8 cellular contexts compared by ENCODE assay signal in the genomic region with DNA sequence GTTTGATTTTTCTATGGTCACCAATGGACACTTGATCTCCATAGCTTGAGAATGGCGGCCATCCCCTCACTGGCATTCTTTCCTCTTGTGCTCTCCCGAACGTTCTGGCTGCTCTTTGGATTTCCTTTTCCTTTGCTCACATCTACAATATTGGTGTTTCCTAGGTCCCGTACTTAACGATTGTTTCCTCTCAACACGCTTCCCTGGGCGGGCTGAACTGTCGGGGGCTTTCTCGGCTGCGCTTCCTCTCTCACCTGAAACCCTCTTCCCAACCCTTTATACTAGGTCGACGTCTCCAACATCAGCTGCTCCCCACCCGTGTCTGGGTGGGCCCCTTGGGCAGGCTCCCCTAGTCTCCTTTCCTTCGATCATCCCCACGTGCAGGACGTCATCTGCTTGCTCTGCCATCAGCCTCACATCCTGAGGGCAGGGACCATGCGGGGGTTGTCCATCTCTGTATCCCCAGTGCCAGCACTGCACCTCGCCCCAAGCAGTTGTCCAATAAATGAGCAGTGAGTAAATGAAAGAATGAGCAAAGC. TPM values are rescaled to one million over a fixed set of nuclear protein-coding genes. Genes with fewer than 3 reads are reported as not detected.
DNase-seq lines count a peak whose midpoint lies in the region; ATAC-seq and TF ChIP-seq lines count a peak whose summit lies in the region.

No MANE protein-coding gene starts in this region.

- H3K9me3 Mint-ChIP-seq in activated T-cell treated with anti-CD3 and anti-CD28 coated beads, Interleukin-2, amount 50 U/mL, for 4 hours = no peaks in the 10 kb centered on the region
- no peaks in the 10 kb centered on the region for H3K9me3 Mint-ChIP-seq in activated CD8-positive, alpha-beta T cell treated with anti-CD3 and anti-CD28 coated beads for 36 hours

- H3K9me3 ChIP-seq in iPS-18a (ENCODE audit: control insufficient read depth, low read depth, low read length) (no peaks in the 10 kb centered on the region), suprapubic skin (no peaks in the 10 kb centered on the region)

- no peaks in the 10 kb centered on the region for H3K36me3 Mint-ChIP-seq in activated T-cell treated with anti-CD3 and anti-CD28 coated beads, Interleukin-2, amount 50 U/mL, for 4 hours (ENCODE audit: insufficient read depth)
- peaks cover 8% of the 10 kb centered on the region for H3K36me3 Mint-ChIP-seq in activated CD8-positive, alpha-beta T cell treated with anti-CD3 and anti-CD28 coated beads for 36 hours (ENCODE audit: low read depth)

- H3K4me3 ChIP-seq in iPS-18a (ENCODE audit: low read length) (peak overlapping the region; percentile 93), suprapubic skin (peak overlapping the region; percentile 93)

- peaks cover 38% of the 10 kb centered on the region for H3K4me1 Mint-ChIP-seq in activated T-cell treated with anti-CD3 and anti-CD28 coated beads, Interleukin-2, amount 50 U/mL, for 4 hours (ENCODE audit: low read depth)
- peaks cover 28% of the 10 kb centered on the region for H3K4me1 Mint-ChIP-seq in activated CD8-positive, alpha-beta T cell treated with anti-CD3 and anti-CD28 coated beads for 36 hours (ENCODE audit: low read depth)

- no peak overlapping the region for H3K27ac ChIP-seq in iPS-18a (ENCODE audit: low read length)
- peak overlapping the region; percentile 77 for H3K27ac ChIP-seq in suprapubic skin

- H3K36me3 ChIP-seq in iPS-18a (ENCODE audit: control insufficient read depth, low read depth, low read length) (no peaks in the 10 kb centered on the region), suprapubic skin (no peaks in the 10 kb centered on the region)

- H3K27me3 Mint-ChIP-seq in activated T-cell treated with anti-CD3 and anti-CD28 coated beads, Interleukin-2, amount 50 U/mL, for 4 hours (ENCODE audit: low read depth) = peaks cover 6% of the 10 kb centered on the region
- no peaks in the 10 kb centered on the region for H3K27me3 Mint-ChIP-seq in activated CD8-positive, alpha-beta T cell treated with anti-CD3 and anti-CD28 coated beads for 36 hours

- intact Hi-C loops in activated CD8-positive, alpha-beta T cell treated with anti-CD3 and anti-CD28 coated beads for 36 hours (cut with micrococcal nuclease) = no loop called here

- no peak for TF ChIP-seq CTCF in activated CD8-positive, alpha-beta T cell treated with anti-CD3 and anti-CD28 coated beads for 36 hours (IDR thresholded peaks at IDR 0.05)
- no peak for TF ChIP-seq CTCF in suprapubic skin (IDR thresholded peaks at IDR 0.05)

- H3K4me1 ChIP-seq in iPS-18a (ENCODE audit: control insufficient read depth, low read depth, low read length) = peaks cover 4% of the 10 kb centered on the region
- H3K4me1 ChIP-seq in suprapubic skin = peaks cover 28% of the 10 kb centered on the region

- peak overlapping the region; percentile 96 for H3K4me3 Mint-ChIP-seq in activated T-cell treated with anti-CD3 and anti-CD28 coated beads, Interleukin-2, amount 50 U/mL, for 4 hours
- peak overlapping the region; percentile 83 for H3K4me3 Mint-ChIP-seq in activated CD8-positive, alpha-beta T cell treated with anti-CD3 and anti-CD28 coated beads for 36 hours

- no peak for TF ChIP-seq EP300 in suprapubic skin (IDR thresholded peaks at IDR 0.05)

- CTCF ChIA-PET in activated CD8-positive, alpha-beta T cell treated with anti-CD3 and anti-CD28 coated beads for 36 hours (lab: Charles Lee) = interaction anchor here (0.7 to 1.0 kb wide), 3 partner anchors 32 to 282 kb away, joined by 3 to 4 read pairs (median 3); no protein-coding TSS in a partner anchor

- 51% methylated on average over 18 of the region's 18 CpGs for WGBS in suprapubic skin

- H3K27me3 ChIP-seq in iPS-18a (ENCODE audit: control insufficient read depth, insufficient read depth, low read length) = no peaks in the 10 kb centered on the region
- H3K27me3 ChIP-seq in suprapubic skin = no peaks in the 10 kb centered on the region

- POLR2A ChIA-PET in activated CD8-positive, alpha-beta T cell treated with anti-CD3 and anti-CD28 coated beads for 36 hours (lab: Charles Lee) = interaction anchor here (0.6 to 1.4 kb wide), 7 partner anchors 10 to 180 kb away, joined by 3 to 4 read pairs (median 3); no protein-coding TSS in a partner anchor

- no peak for ATAC-seq in activated T-cell treated with anti-CD3 and anti-CD28 coated beads, Interleukin-2, amount 50 U/mL, for 4 hours
- ATAC-seq in activated CD8-positive, alpha-beta T cell treated with anti-CD3 and anti-CD28 coated beads for 36 hours = no peak

- DNase-seq in activated T-cell treated with anti-CD3 and anti-CD28 coated beads, Interleukin-2, amount 50 U/mL, for 4 hours = no peak
- DNase-seq in activated T-cell treated with anti-CD3 and anti-CD28 coated beads for 4 hours = no peak
- DNase-seq in activated CD8-positive, alpha-beta T cell treated with anti-CD3 and anti-CD28 coated beads for 36 hours = peak; percentile 70
- no peak for DNase-seq in suprapubic skin (ENCODE audit: low spot score in 2 of 2)
- DNase-seq in NCI-H226 = no peak
- no peak for DNase-seq in stimulated activated CD4-positive, alpha-beta T cell treated with anti-CD3 and anti-CD28 coated beads, Interleukin-4, amount 100 ng/mL, for 4 hours
- DNase-seq in T1000 (lab: John Stamatoyannopoulos, UW) = no peak

- H3K27ac Mint-ChIP-seq in activated CD8-positive, alpha-beta T cell treated with anti-CD3 and anti-CD28 coated beads for 36 hours = peak overlapping the region; percentile 91

- peak overlapping the region; percentile 78 for H3K9ac ChIP-seq in iPS-18a (ENCODE audit: low read length)

- no peak for TF ChIP-seq POLR2A in suprapubic skin (IDR thresholded peaks at IDR 0.05)

RNA-seq across cellular contexts. Expression of a gene that starts 0.6 kb away (rescaled TPM):
- total RNA-seq in activated T-cell treated with anti-CD3 and anti-CD28 coated beads, Interleukin-2, amount 50 U/mL, for 4 hours = 10 to 100 TPM; 38.5 to 43.7 (median 41.4) TPM
- 10 to 100 TPM; 26.5 to 27.2 TPM for total RNA-seq in activated CD8-positive, alpha-beta T cell treated with anti-CD3 and anti-CD28 coated beads for 36 hours
- 100 to 1,000 TPM in 1 of 4 donors, 10 to 100 TPM in 3; 40.6 to 105 (median 43.9) TPM for total RNA-seq in suprapubic skin

RNA-seq across cellular contexts. Expression of a gene that starts 34.7 kb away (rescaled TPM):
- total RNA-seq in activated T-cell treated with anti-CD3 and anti-CD28 coated beads, Interleukin-2, amount 50 U/mL, for 4 hours = 1 to 10 TPM in 1 of 3 donors, under 1 TPM in 2; 0.61 to 1.2 (median 0.79) TPM
- total RNA-seq in activated CD8-positive, alpha-beta T cell treated with anti-CD3 and anti-CD28 coated beads for 36 hours = 1 to 10 TPM; 3.5 to 4.7 TPM
- total RNA-seq in suprapubic skin = not detected
